ENCODE assay signal across 17 cellular contexts in genomic region chr1:44723064-44723463, GRCh38. TPM values are rescaled to one million over a fixed set of nuclear protein-coding genes. Genes with fewer than 3 reads are reported as not detected.
A peak's percentile ranks its signal among the peaks of the same experiment; 100 is the strongest.
DNase-seq lines count a peak whose midpoint lies in the region; ATAC-seq and TF ChIP-seq lines count a peak whose summit lies in the region.
"Had no signal": no experiment of that assay in that cellular context is flagged by ENCODE, and none has a peak within 500 bp of the region (broad histone marks: within the 10 kb centered on the region; RNA-seq: fewer than 3 reads in every experiment).

No MANE protein-coding gene starts in this region.

- H3K4me3 ChIP-seq in GM12865 (ENCODE audit: low read depth, low read length) (peak overlapping the region; percentile 11; the same call in 1 of the 2 replicates), NB4 (ENCODE audit: low read depth, low read length) (peak overlapping the region; percentile 65), neutrophil (ENCODE audit: low read depth in 1 of 2, low read length in 1 of 2) (peak overlapping the region; percentile 52 to 55), MG63 (no peak overlapping the region)
- H3K4me3 ChIP-seq: psoas muscle, upper lobe of right lung had no signal

- peak overlapping the region; percentile 86 for H3K4me3 Mint-ChIP-seq in activated T-helper 2 cell treated with anti-CD3 and anti-CD28 coated beads, Interferon-gamma antibody, Interleukin-2, Interleukin-4, amounts not matched to agents 10 μg/mL and 5 μg/mL and 100 μg/mL, durations not matched to agents 14 hours and 24 hours and 36 hours (ENCODE audit: low read depth)

- TF ChIP-seq CTCF in GM12865 (IDR thresholded peaks at IDR 0.05; ENCODE audit: insufficient read depth, low read depth, low read length, missing control alignments) (no peak), NB4 (IDR thresholded peaks at IDR 0.05; ENCODE audit: low read depth, low read length) (no peak), neutrophil (IDR thresholded peaks at IDR 0.05) (no peak), foreskin keratinocyte (conservative IDR thresholded peaks at IDR 0.05) (no peak)

- H3K36me3 Mint-ChIP-seq in activated T-helper 2 cell treated with anti-CD3 and anti-CD28 coated beads, Interferon-gamma antibody, Interleukin-2, Interleukin-4, amounts not matched to agents 10 μg/mL and 5 μg/mL and 100 μg/mL, durations not matched to agents 14 hours and 24 hours and 36 hours (ENCODE audit: low read depth) = peaks cover 18% of the 10 kb centered on the region

- TF ChIP-seq POLR2A in NB4 (IDR thresholded peaks at IDR 0.05; ENCODE audit: extremely low read depth, insufficient read length) = no peak

- H3K4me1 Mint-ChIP-seq in activated T-helper 2 cell treated with anti-CD3 and anti-CD28 coated beads, Interferon-gamma antibody, Interleukin-2, Interleukin-4, amounts not matched to agents 10 μg/mL and 5 μg/mL and 100 μg/mL, durations not matched to agents 14 hours and 24 hours and 36 hours (ENCODE audit: low read depth) = peaks cover 64% of the 10 kb centered on the region

- no peaks in the 10 kb centered on the region for H3K9me3 Mint-ChIP-seq in activated T-helper 2 cell treated with anti-CD3 and anti-CD28 coated beads, Interferon-gamma antibody, Interleukin-2, Interleukin-4, amounts not matched to agents 10 μg/mL and 5 μg/mL and 100 μg/mL, durations not matched to agents 14 hours and 24 hours and 36 hours

- H3K27ac ChIP-seq in neutrophil (peak overlapping the region; percentile 77), foreskin keratinocyte (no peak overlapping the region)
- H3K27ac ChIP-seq: psoas muscle had no signal

- DNase-seq in GM12865 (ENCODE audit: low read depth) (peak; percentile 44), NB4 (ENCODE audit: low read depth) (no peak), occipital lobe (lab: John Stamatoyannopoulos, UW) (no peak), foreskin keratinocyte (no peak), MG63 (no peak)
- DNase-seq in activated T-helper 2 cell treated with anti-CD3 and anti-CD28 coated beads, Interferon-gamma antibody, Interleukin-2, Interleukin-4, amounts not matched to agents 10 μg/mL and 5 μg/mL and 100 μg/mL, durations not matched to agents 14 hours and 24 hours and 36 hours (ENCODE audit: low spot score) = peak; percentile 21
- DNase-seq: cortex of kidney, H7, NCI-H524 treated with DMSO at 0.1 percent for 48 hours, psoas muscle, upper lobe of right lung had no signal

- no peaks in the 10 kb centered on the region for H3K27me3 Mint-ChIP-seq in activated T-helper 2 cell treated with anti-CD3 and anti-CD28 coated beads, Interferon-gamma antibody, Interleukin-2, Interleukin-4, amounts not matched to agents 10 μg/mL and 5 μg/mL and 100 μg/mL, durations not matched to agents 14 hours and 24 hours and 36 hours (ENCODE audit: low read depth)

- H3K4me1 ChIP-seq in neutrophil (ENCODE audit: control insufficient read depth in 1 of 2, insufficient read depth in 1 of 2, low read depth in 1 of 2, low read length in 1 of 2) (peaks cover 43% of the 10 kb centered on the region in 2 experiments), foreskin keratinocyte (no peaks in the 10 kb centered on the region)
- H3K4me1 ChIP-seq: psoas muscle had no signal

- H3K36me3 ChIP-seq in neutrophil (no peaks in the 10 kb centered on the region), MG63 (no peaks in the 10 kb centered on the region)
- H3K36me3 ChIP-seq: heart left ventricle, upper lobe of right lung had no signal

- ATAC-seq in HG03175 (IDR thresholded peaks at IDR 0.05; ENCODE audit: unreplicated experiment) = no peak
- no peak for ATAC-seq in foreskin keratinocyte
- ATAC-seq: psoas muscle had no signal

- H3K27ac Mint-ChIP-seq in activated T-helper 2 cell treated with anti-CD3 and anti-CD28 coated beads, Interferon-gamma antibody, Interleukin-2, Interleukin-4, amounts not matched to agents 10 μg/mL and 5 μg/mL and 100 μg/mL, durations not matched to agents 14 hours and 24 hours and 36 hours = peak overlapping the region; percentile 99

- H3K9me3 ChIP-seq in neutrophil (no peaks in the 10 kb centered on the region), MG63 (no peaks in the 10 kb centered on the region)
- H3K9me3 ChIP-seq: heart left ventricle, psoas muscle, upper lobe of right lung had no signal

- intact Hi-C loops in activated T-helper 2 cell treated with anti-CD3 and anti-CD28 coated beads, Interferon-gamma antibody, Interleukin-2, Interleukin-4, amounts not matched to agents 10 μg/mL and 5 μg/mL and 100 μg/mL, durations not matched to agents 14 hours and 24 hours and 36 hours (cut with micrococcal nuclease) = no loop called here

- no peaks in the 10 kb centered on the region for H3K27me3 ChIP-seq in neutrophil
- H3K27me3 ChIP-seq in foreskin keratinocyte = no peaks in the 10 kb centered on the region
- no peaks in the 10 kb centered on the region for H3K27me3 ChIP-seq in MG63
- H3K27me3 ChIP-seq: upper lobe of right lung had no signal

RNA-seq across cellular contexts. Expression of gene RNU5D-1, which starts 7.9 kb away (rescaled TPM):
- total RNA-seq in activated T-helper 2 cell treated with anti-CD3 and anti-CD28 coated beads, Interferon-gamma antibody, Interleukin-2, Interleukin-4, amounts not matched to agents 10 μg/mL and 5 μg/mL and 100 μg/mL, durations not matched to agents 14 hours and 24 hours and 36 hours = not detected in 2 replicates
- total RNA-seq in occipital lobe (not detected), foreskin keratinocyte (not detected in 2 replicates)
- not detected in 2 replicates for polyA plus RNA-seq in foreskin keratinocyte
- total RNA-seq in MG63 (2014; rRNA removed; shearing (Covaris generic); ENCODE audit: low replicate concordance) = not detected in 2 replicates
- total RNA-seq: Daoy; H7; heart left ventricle; liver; psoas muscle; T-helper 2 cell treated with Interferon-gamma antibody and Interleukin-4, amounts not matched to agents 100 ng/mL and 5 ng/mL, for 36 hours; upper lobe of right lung had no signal
- polyA plus RNA-seq: heart left ventricle, liver, psoas muscle had no signal

RNA-seq across cellular contexts. Expression of gene KIF2C, which starts 16.6 kb away (rescaled TPM):
- total RNA-seq in activated T-helper 2 cell treated with anti-CD3 and anti-CD28 coated beads, Interferon-gamma antibody, Interleukin-2, Interleukin-4, amounts not matched to agents 10 μg/mL and 5 μg/mL and 100 μg/mL, durations not matched to agents 14 hours and 24 hours and 36 hours = 82.7 and 83.5 TPM in 2 replicates
- 2.5 TPM for total RNA-seq in occipital lobe
- 36.6 and 49.1 TPM in 2 replicates for total RNA-seq in foreskin keratinocyte
- polyA plus RNA-seq in foreskin keratinocyte = 25.7 and 36.2 TPM in 2 replicates
- total RNA-seq in MG63 (2014; rRNA removed; shearing (Covaris generic); ENCODE audit: low replicate concordance) = 39.0 and 54.1 TPM in 2 replicates

RNA-seq across cellular contexts. Expression of gene ARMH1, which starts 48.5 kb away (rescaled TPM):
- total RNA-seq in activated T-helper 2 cell treated with anti-CD3 and anti-CD28 coated beads, Interferon-gamma antibody, Interleukin-2, Interleukin-4, amounts not matched to agents 10 μg/mL and 5 μg/mL and 100 μg/mL, durations not matched to agents 14 hours and 24 hours and 36 hours = 139 and 157 TPM in 2 replicates
- total RNA-seq in occipital lobe (2.8 TPM), foreskin keratinocyte (0.18 TPM in 1 of 2 replicates, not detected in the other)
- polyA plus RNA-seq in foreskin keratinocyte = 0.12 TPM in 1 of 2 replicates, not detected in the other
- not detected in 2 replicates for total RNA-seq in MG63 (2014; rRNA removed; shearing (Covaris generic); ENCODE audit: low replicate concordance)
- total RNA-seq: Daoy had no signal

RNA-seq across cellular contexts. Expression of gene TMEM53, which starts 48.8 kb away (rescaled TPM):
- 6.3 and 6.7 TPM in 2 replicates for total RNA-seq in activated T-helper 2 cell treated with anti-CD3 and anti-CD28 coated beads, Interferon-gamma antibody, Interleukin-2, Interleukin-4, amounts not matched to agents 10 μg/mL and 5 μg/mL and 100 μg/mL, durations not matched to agents 14 hours and 24 hours and 36 hours
- total RNA-seq in occipital lobe (3.7 TPM), foreskin keratinocyte (5.0 and 6.2 TPM in 2 replicates)
- 10.0 and 10.2 TPM in 2 replicates for polyA plus RNA-seq in foreskin keratinocyte
- 1.5 and 10.6 TPM in 2 replicates for total RNA-seq in MG63 (2014; rRNA removed; shearing (Covaris generic); ENCODE audit: low replicate concordance)

RNA-seq across cellular contexts. Expression of gene RPS8, which starts 52.3 kb away (rescaled TPM):
- 2,328 and 2,356 TPM in 2 replicates for total RNA-seq in activated T-helper 2 cell treated with anti-CD3 and anti-CD28 coated beads, Interferon-gamma antibody, Interleukin-2, Interleukin-4, amounts not matched to agents 10 μg/mL and 5 μg/mL and 100 μg/mL, durations not matched to agents 14 hours and 24 hours and 36 hours
- total RNA-seq in occipital lobe = 1,634 TPM
- total RNA-seq in foreskin keratinocyte = 2,270 and 2,325 TPM in 2 replicates
- polyA plus RNA-seq in foreskin keratinocyte = 2,862 and 2,900 TPM in 2 replicates
- total RNA-seq in MG63 (2014; rRNA removed; shearing (Covaris generic); ENCODE audit: low replicate concordance) = 2,690 and 3,127 TPM in 2 replicates

Comparison
In these comparisons a context has a peak if more than half of its experiments do, and no peak if none do; other contexts are left out.
1. DNase-seq: peak in GM12865 (single experiment) and activated T-helper 2 cell treated with anti-CD3 and anti-CD28 coated beads, Interferon-gamma antibody, Interleukin-2, Interleukin-4, amounts not matched to agents 10 μg/mL and 5 μg/mL and 100 μg/mL, durations not matched to agents 14 hours and 24 hours and 36 hours (single experiment); none in NB4 (single experiment), occipital lobe (single experiment), foreskin keratinocyte (0 of 2) and MG63 (single experiment).
2. RNA of gene KIF2C, which starts 16.6 kb away (total RNA-seq): 82.7 to 83.5 TPM in activated T-helper 2 cell treated with anti-CD3 and anti-CD28 coated beads, Interferon-gamma antibody, Interleukin-2, Interleukin-4, amounts not matched to agents 10 μg/mL and 5 μg/mL and 100 μg/mL, durations not matched to agents 14 hours and 24 hours and 36 hours, 39.0 to 54.1 TPM in MG63 and 36.6 to 49.1 TPM in foreskin keratinocyte; 2.5 TPM in occipital lobe (single experiment); every median in the first group is over 10 times any median in the second.
3. RNA of gene ARMH1, which starts 48.5 kb away (total RNA-seq): 139 to 157 TPM in activated T-helper 2 cell treated with anti-CD3 and anti-CD28 coated beads, Interferon-gamma antibody, Interleukin-2, Interleukin-4, amounts not matched to agents 10 μg/mL and 5 μg/mL and 100 μg/mL, durations not matched to agents 14 hours and 24 hours and 36 hours; 2.8 TPM in occipital lobe (single experiment), 0.18 TPM in foreskin keratinocyte and not detected in MG63; every median in the first group is over 10 times any median in the second.